8 cellular contexts compared by ENCODE assay signal in genomic region chr1:3012511-3013291, GRCh38. TPM values are rescaled to one million over a fixed set of nuclear protein-coding genes. Genes with fewer than 3 reads are reported as not detected.
DNase-seq lines count a peak whose midpoint lies in the region; ATAC-seq, FAIRE-seq and TF ChIP-seq lines count a peak whose summit lies in the region.

No MANE protein-coding gene starts in this region.

- 52 to 55% methylated on average over 3 to 5 of the region's 41 CpGs for WGBS in gastroesophageal sphincter (ENCODE audit: low coverage in 1 of 2), 2 donors

- ATAC-seq in gastroesophageal sphincter (peak; percentile 49), HG03025 (IDR thresholded peaks at IDR 0.05; ENCODE audit: low FRiP score, unreplicated experiment) (no peak), HG02840 (IDR thresholded peaks at IDR 0.05; ENCODE audit: low FRiP score, unreplicated experiment) (no peak), HG03354 (IDR thresholded peaks at IDR 0.05; ENCODE audit: poor library complexity, severe bottlenecking, unreplicated experiment) (no peak)

- peak overlapping the region in 1 of 2 donors; percentile 21 for H3K4me3 ChIP-seq in gastroesophageal sphincter

- no peak for TF ChIP-seq EP300 in gastroesophageal sphincter (IDR thresholded peaks at IDR 0.05)

- H3K27ac ChIP-seq in gastroesophageal sphincter, result peak overlapping the region in 1 of 4 donors; percentile 12

- H3K9me3 ChIP-seq in gastroesophageal sphincter, result peaks cover 0 to 17% (median 0%) of the 10 kb centered on the region in 3 donors

- no peaks in the 10 kb centered on the region for H3K36me3 ChIP-seq in gastroesophageal sphincter

- intact Hi-C loops in posterior cingulate gyrus (cut with DNase I), result loop anchor here (1.0 to 5.0 kb wide), 2 partner anchors 272 to 410 kb away; no protein-coding TSS in a partner anchor

- peak; percentile 32 for TF ChIP-seq CTCF in AG09319 (IDR thresholded peaks at IDR 0.05; ENCODE audit: low read depth, low read length)
- peak in 3 of 4 experiments; percentile 56 to 99 (median 69) for TF ChIP-seq CTCF in gastroesophageal sphincter (IDR thresholded peaks at IDR 0.05)

- no peak for TF ChIP-seq POLR2A in gastroesophageal sphincter (IDR thresholded peaks at IDR 0.05)

- no peak for FAIRE-seq in HTR-8/SVneo (lab: Jason Lieb, UNC)

- H3K4me1 ChIP-seq in gastroesophageal sphincter, result peaks cover 0 to 18% (median 0%) of the 10 kb centered on the region in 3 donors

- DNase-seq in AG09319 (ENCODE audit: extremely low read depth, low read depth) (no peak), HTR-8/SVneo (ENCODE audit: insufficient read length, low spot score) (peak; percentile 21), activated T-cell treated with anti-CD3 and anti-CD28 coated beads for 24 hours (ENCODE audit: low read depth) (peak; percentile 29), posterior cingulate gyrus (peak; percentile 59 to 96 (median 84))

- H3K27me3 ChIP-seq in gastroesophageal sphincter, result peaks cover 93% of the 10 kb centered on the region

RNA-seq across cellular contexts. Expression of gene ACTRT2, which starts 8.6 kb away (rescaled TPM):
- total RNA-seq in gastroesophageal sphincter, result not detected

RNA-seq across cellular contexts. Expression of gene PRDM16, which starts 56.3 kb away (rescaled TPM):
- total RNA-seq in gastroesophageal sphincter, result 1 to 10 TPM; 1.1 to 3.4 (median 1.6) TPM
